15 cellular contexts compared by ENCODE assay signal in genomic region chr4:67546971-67547370, GRCh38. TPM values are rescaled to one million over a fixed set of nuclear protein-coding genes. Genes with fewer than 3 reads are reported as not detected.
A peak's percentile ranks its signal among the peaks of the same experiment; 100 is the strongest.
DNase-seq lines count a peak whose midpoint lies in the region; ATAC-seq and TF ChIP-seq lines count a peak whose summit lies in the region.
"Had no signal": no experiment of that assay in that cellular context is flagged by ENCODE, and none has a peak within 500 bp of the region (broad histone marks: within the 10 kb centered on the region; RNA-seq: fewer than 3 reads in every experiment).

No MANE protein-coding gene starts in this region.

- no peak for ATAC-seq in CD8-positive, alpha-beta T cell
- ATAC-seq: gastrocnemius medialis had no signal

- H3K79me2 ChIP-seq in Loucy (ENCODE audit: insufficient read depth, low read length) (peaks cover 32% of the 10 kb centered on the region), osteoblast (ENCODE audit: insufficient read depth, low read length) (peaks cover 33% of the 10 kb centered on the region)

- H3K4me3 ChIP-seq in CD8-positive, alpha-beta T cell (ENCODE audit: low read depth, low read length), result no peak overlapping the region
- H3K4me3 ChIP-seq in Loucy (ENCODE audit: low read length, poor library complexity, severe bottlenecking) (no peak overlapping the region), dorsolateral prefrontal cortex (no peak overlapping the region), osteoblast (ENCODE audit: insufficient read depth, low read length) (no peak overlapping the region), testis (no peak overlapping the region)
- H3K4me3 ChIP-seq: gastrocnemius medialis, thoracic aorta had no signal

- peaks cover 26% of the 10 kb centered on the region for H4K20me1 ChIP-seq in Loucy (ENCODE audit: insufficient read depth, low read length, poor library complexity, severe bottlenecking)
- no peaks in the 10 kb centered on the region for H4K20me1 ChIP-seq in osteoblast (ENCODE audit: insufficient read depth, low read length)

- no peaks in the 10 kb centered on the region for H3K9me2 ChIP-seq in Loucy (replicated peaks; ENCODE audit: low read depth, low read length)

- H3K9me3 ChIP-seq in CD8-positive, alpha-beta T cell (ENCODE audit: low read length), result no peaks in the 10 kb centered on the region
- no peaks in the 10 kb centered on the region for H3K9me3 ChIP-seq in Loucy (ENCODE audit: insufficient read depth, low read depth, low read length)
- no peaks in the 10 kb centered on the region for H3K9me3 ChIP-seq in osteoblast (ENCODE audit: low read depth, low read length)
- no peaks in the 10 kb centered on the region for H3K9me3 ChIP-seq in testis
- H3K9me3 ChIP-seq: gastrocnemius medialis, thoracic aorta had no signal

- CTCF ChIA-PET in CD8-positive, alpha-beta T cell (lab: Charles Lee), result interaction anchor here (1.4 kb wide), 1 partner anchor 154 kb away, joined by 3 read pairs; the partner anchor contains the start of gene UBA6

- H3K4me1 ChIP-seq in CD8-positive, alpha-beta T cell (ENCODE audit: insufficient read depth, low read length), result peaks cover 3% of the 10 kb centered on the region
- H3K4me1 ChIP-seq in Loucy (ENCODE audit: insufficient read depth, low read length, poor library complexity, severe bottlenecking), result peaks cover 41% of the 10 kb centered on the region
- peaks cover 7% of the 10 kb centered on the region for H3K4me1 ChIP-seq in osteoblast (ENCODE audit: insufficient read depth, low read length)
- no peaks in the 10 kb centered on the region for H3K4me1 ChIP-seq in testis

- H2AFZ ChIP-seq in Loucy (ENCODE audit: low read length) (no peak overlapping the region), osteoblast (ENCODE audit: low read length) (peak overlapping the region; percentile 56)

- peak overlapping the region; percentile 26 for H3K4me3 Mint-ChIP-seq in CD8-positive, alpha-beta T cell

- no peaks in the 10 kb centered on the region for H3K36me3 ChIP-seq in CD8-positive, alpha-beta T cell (ENCODE audit: insufficient read depth, low read length)
- H3K36me3 ChIP-seq in Loucy (ENCODE audit: insufficient read depth, low read length) (no peaks in the 10 kb centered on the region), osteoblast (ENCODE audit: insufficient read depth, low read length) (peaks cover 3% of the 10 kb centered on the region), testis (ENCODE audit: low read depth, missing control alignments) (no peaks in the 10 kb centered on the region)
- H3K36me3 ChIP-seq: gastrocnemius medialis, thoracic aorta had no signal

- no peak overlapping the region for H3K27ac Mint-ChIP-seq in CD8-positive, alpha-beta T cell

- intact Hi-C loops in CD8-positive, alpha-beta T cell (cut with DNase I, micrococcal nuclease), result loop anchor here (2.0 to 10.0 kb wide), 5 partner anchors 35 to 798 kb away; no protein-coding TSS in a partner anchor
- intact Hi-C loops in dorsolateral prefrontal cortex (cut with DNase I), result loop anchor here in 1 of 2 donors (5.0 to 10.0 kb wide), 2 partner anchors 155 to 628 kb away; partner anchors contain the start of gene UBA6
- intact Hi-C loops in testis (cut with DNase I; ENCODE audit: low total_unique reads), result no loop called here

- H3K4me2 ChIP-seq in Loucy (ENCODE audit: low read depth, low read length, poor library complexity, severe bottlenecking) (peak overlapping the region; percentile 77), osteoblast (ENCODE audit: insufficient read depth, low read length) (no peak overlapping the region)

- POLR2A ChIA-PET in CD8-positive, alpha-beta T cell (lab: Charles Lee), result no interaction called here

- 47 to 51% methylated on average over 4 of the region's 4 CpGs for WGBS in testis, 2 donors

- no peak for DNase-seq in CD8-positive, alpha-beta T cell
- DNase-seq in dorsolateral prefrontal cortex, result no peak
- peak; percentile 15 for DNase-seq in osteoblast (ENCODE audit: insufficient read length, low spot score, missing footprints)
- no peak for DNase-seq in testis
- DNase-seq in NCI-H1436 treated with DMSO at 0.1 percent for 48 hours (lab: John Stamatoyannopoulos, UW), result no peak
- no peak for DNase-seq in CD1c-positive myeloid dendritic cell (ENCODE audit: extremely low spot score)
- DNase-seq: activated CD4-positive, alpha-beta T cell treated with anti-CD3 and anti-CD28 coated beads, Interleukin-2, amount 50 U/mL, for 4 hours; activated gamma-delta T cell treated with Interleukin-2 at 50 U/mL for 16 hours; gastrocnemius medialis; MV-4-11; NCI-H2107; NCI-H748 treated with DMSO at 0.1 percent for 48 hours; SHP77 treated with DMSO at 0.1 percent for 48 hours had no signal

- H3K27me3 ChIP-seq in CD8-positive, alpha-beta T cell (ENCODE audit: insufficient read depth, low read length), result no peaks in the 10 kb centered on the region
- no peaks in the 10 kb centered on the region for H3K27me3 ChIP-seq in Loucy (ENCODE audit: insufficient read depth, low read length, poor library complexity, severe bottlenecking)
- no peaks in the 10 kb centered on the region for H3K27me3 ChIP-seq in dorsolateral prefrontal cortex
- no peaks in the 10 kb centered on the region for H3K27me3 ChIP-seq in osteoblast (ENCODE audit: insufficient read depth, low read length)
- H3K27me3 ChIP-seq in testis, result no peaks in the 10 kb centered on the region
- H3K27me3 ChIP-seq: gastrocnemius medialis had no signal

- TF ChIP-seq CTCF in CD8-positive, alpha-beta T cell (IDR thresholded peaks at IDR 0.05), result no peak
- TF ChIP-seq CTCF in Loucy (conservative IDR thresholded peaks at IDR 0.05; ENCODE audit: low read length) (no peak; the same call in 1 of the 2 replicates), dorsolateral prefrontal cortex (IDR thresholded peaks at IDR 0.05 in 54 of 56, conservative IDR thresholded peaks at IDR 0.05 in 2 of 56; ENCODE audit: low read depth in 1 of 56, partially characterized antibody in 56 of 56) (peak in 20 of 56 donors; percentile 4 to 36 (median 21)), osteoblast (IDR thresholded peaks at IDR 0.05; ENCODE audit: extremely low read depth, low read depth, low read length) (no peak), testis (IDR thresholded peaks at IDR 0.05) (no peak)

- peaks cover 27% of the 10 kb centered on the region for H3K36me3 Mint-ChIP-seq in CD8-positive, alpha-beta T cell

- no peak overlapping the region for H3K27ac ChIP-seq in CD8-positive, alpha-beta T cell (ENCODE audit: low read depth, low read length)
- H3K27ac ChIP-seq in dorsolateral prefrontal cortex (peak overlapping the region in 44 of 59 donors; percentile 3 to 94 (median 86)), osteoblast (ENCODE audit: low read depth, low read length) (no peak overlapping the region), testis (no peak overlapping the region)
- H3K27ac ChIP-seq: gastrocnemius medialis had no signal

- peaks cover 5% of the 10 kb centered on the region; the same call in 1 of the 2 replicates for H3F3A ChIP-seq in Loucy (ENCODE audit: low read depth)

- no peaks in the 10 kb centered on the region for H3K27me3 Mint-ChIP-seq in CD8-positive, alpha-beta T cell (ENCODE audit: low read depth)

- H3K9ac ChIP-seq in Loucy (ENCODE audit: low read depth, low read length, poor library complexity, severe bottlenecking), result peak overlapping the region; percentile 89

- H3K4me1 Mint-ChIP-seq in CD8-positive, alpha-beta T cell (ENCODE audit: low read depth), result peaks cover 39% of the 10 kb centered on the region

- no peaks in the 10 kb centered on the region for H3K9me3 Mint-ChIP-seq in CD8-positive, alpha-beta T cell

- no peak for TF ChIP-seq POLR2A in testis (IDR thresholded peaks at IDR 0.05)

RNA-seq across cellular contexts. Expression of gene CENPC, which starts 1.7 kb away (rescaled TPM):
- 100 to 1,000 TPM; 134 to 143 TPM for total RNA-seq in CD8-positive, alpha-beta T cell
- total RNA-seq in dorsolateral prefrontal cortex (10 to 100 TPM; 30.9 to 68.9 (median 46.0) TPM), osteoblast (19.9 and 23.3 TPM in 2 replicates), testis (10 to 100 TPM; 40.8 to 53.4 TPM)
- 8.5 TPM for polyA plus RNA-seq in testis (ENCODE audit: insufficient read depth, low read depth, low replicate concordance)

RNA-seq across cellular contexts. Expression of gene STAP1, which starts 11.6 kb away (rescaled TPM):
- 1 to 10 TPM; 1.0 to 1.3 TPM for total RNA-seq in CD8-positive, alpha-beta T cell
- total RNA-seq in dorsolateral prefrontal cortex, result not detected
- not detected in 2 replicates for total RNA-seq in osteoblast
- total RNA-seq in testis, result 1 to 10 TPM in 1 of 2 donors, under 1 TPM in 1; 0.93 to 2.7 TPM
- 3.0 TPM for polyA plus RNA-seq in testis (ENCODE audit: insufficient read depth, low read depth, low replicate concordance)
- total RNA-seq: gastrocnemius medialis had no signal

Comparison
In these comparisons a context has a peak if more than half of its experiments do, and no peak if none do; other contexts are left out.
1. H3K27ac ChIP-seq: peak in dorsolateral prefrontal cortex (44 of 59); none in CD8-positive, alpha-beta T cell (single experiment), osteoblast (single experiment) and testis (0 of 2).